8 cellular contexts compared by ENCODE assay signal in genomic region chr10:129963831-129964501, GRCh38. TPM values are rescaled to one million over a fixed set of nuclear protein-coding genes. Genes with fewer than 3 reads are reported as not detected.
A peak's percentile ranks its signal among the peaks of the same experiment; 100 is the strongest.
DNase-seq lines count a peak whose midpoint lies in the region; ATAC-seq, FAIRE-seq and TF ChIP-seq lines count a peak whose summit lies in the region.

TSS of gene EBF3 (minus strand) at chr10:129964274. CDS start at chr10:129963768, 506 bp downstream.

- POLR2A ChIA-PET in activated CD4-positive, alpha-beta T cell treated with anti-CD3 and anti-CD28 coated beads for 36 hours (lab: Charles Lee): no interaction called here

- no peak for TF ChIP-seq CTCF in bronchial epithelial cell (IDR thresholded peaks at IDR 0.05; ENCODE audit: insufficient read depth, low read length, severe bottlenecking)

- H3K27ac ChIP-seq in SK-N-MC: peak within 1 kb of the TSS; percentile 46; the same call in 1 of the 2 replicates

- peak within 1 kb of the TSS; percentile 83 for H3K9ac ChIP-seq in SK-N-MC (ENCODE audit: insufficient read length)

- H3K4me1 Mint-ChIP-seq in activated CD4-positive, alpha-beta T cell treated with anti-CD3 and anti-CD28 coated beads for 36 hours: peaks cover 18% of the 10 kb centered on the region

- H3K27ac Mint-ChIP-seq in activated CD4-positive, alpha-beta T cell treated with anti-CD3 and anti-CD28 coated beads for 36 hours: no peak within 1 kb of the TSS

- DNase-seq in activated CD4-positive, alpha-beta T cell treated with anti-CD3 and anti-CD28 coated beads for 36 hours: peak; percentile 69
- no peak for DNase-seq in activated CD4-positive, alpha-beta T cell treated with anti-CD3 and anti-CD28 coated beads, Interleukin-2, amount 50 U/mL, for 4 hours
- DNase-seq in SK-N-MC (ENCODE audit: low read depth, low spot score): no peak
- no peak for DNase-seq in bronchial epithelial cell (ENCODE audit: low read depth)
- DNase-seq in islet precursor cell: peak; percentile 88
- DNase-seq in stimulated activated CD4-positive, alpha-beta T cell treated with anti-CD3 and anti-CD28 coated beads, Interleukin-2, amount 100 ng/mL, for 4 hours (ENCODE audit: low read depth): peak; percentile 27

- H3K9me3 Mint-ChIP-seq in activated CD4-positive, alpha-beta T cell treated with anti-CD3 and anti-CD28 coated beads for 36 hours (ENCODE audit: low read depth): no peaks in the 10 kb centered on the region

- peaks cover 70% of the 10 kb centered on the region for H3K27me3 ChIP-seq in bronchial epithelial cell (ENCODE audit: control insufficient read depth, insufficient read depth, low read length)

- ATAC-seq in activated CD4-positive, alpha-beta T cell treated with anti-CD3 and anti-CD28 coated beads for 36 hours: peak; percentile 72
- ATAC-seq in HG02981 (IDR thresholded peaks at IDR 0.05; ENCODE audit: unreplicated experiment) (no peak), HG02678 (IDR thresholded peaks at IDR 0.05; ENCODE audit: unreplicated experiment) (no peak)

- FAIRE-seq in bronchial epithelial cell (lab: Jason Lieb, UNC): no peak

- H3K4me3 Mint-ChIP-seq in activated CD4-positive, alpha-beta T cell treated with anti-CD3 and anti-CD28 coated beads for 36 hours: peak within 1 kb of the TSS; percentile 49

- intact Hi-C loops in activated CD4-positive, alpha-beta T cell treated with anti-CD3 and anti-CD28 coated beads for 36 hours (cut with DNase I, micrococcal nuclease): loop anchor here (5.0 to 10.0 kb wide), 4 partner anchors 143 to 497 kb away; partner anchors contain the start of genes C10orf143 (in 1 of the 2) and MGMT (in 1 of the 2)

- H3K9me3 ChIP-seq in SK-N-MC (ENCODE audit: low read depth, low read length): no peaks in the 10 kb centered on the region

- CTCF ChIA-PET in activated CD4-positive, alpha-beta T cell treated with anti-CD3 and anti-CD28 coated beads for 36 hours (lab: Charles Lee): interaction anchor here (0.7 to 1.1 kb wide), 2 partner anchors 337 to 879 kb away, joined by 3 to 4 read pairs; no protein-coding TSS in a partner anchor

- peaks cover 57% of the 10 kb centered on the region for H3K27me3 Mint-ChIP-seq in activated CD4-positive, alpha-beta T cell treated with anti-CD3 and anti-CD28 coated beads for 36 hours

- no peaks in the 10 kb centered on the region for H3K36me3 Mint-ChIP-seq in activated CD4-positive, alpha-beta T cell treated with anti-CD3 and anti-CD28 coated beads for 36 hours (ENCODE audit: low read depth)

- H3K36me3 ChIP-seq in SK-N-MC (ENCODE audit: insufficient read depth, low read length): peaks cover 30% of the 10 kb centered on the region
- no peaks in the 10 kb centered on the region for H3K36me3 ChIP-seq in bronchial epithelial cell (ENCODE audit: control insufficient read depth, insufficient read depth, low read length)

- peak within 1 kb of the TSS; percentile 87 for H3K4me3 ChIP-seq in SK-N-MC
- H3K4me3 ChIP-seq in bronchial epithelial cell (ENCODE audit: low read depth, low read length): peak within 1 kb of the TSS; percentile 30

RNA-seq across cellular contexts. Expression of gene EBF3, which starts in this region (rescaled TPM):
- total RNA-seq in activated CD4-positive, alpha-beta T cell treated with anti-CD3 and anti-CD28 coated beads for 36 hours: not detected
- total RNA-seq in bronchial epithelial cell: 0.26 TPM in 1 of 2 replicates, not detected in the other

Comparison
In these comparisons a context has a peak if more than half of its experiments do, and no peak if none do; other contexts are left out.
1. Peak in DNase-seq and ATAC-seq in activated CD4-positive, alpha-beta T cell treated with anti-CD3 and anti-CD28 coated beads for 36 hours; RNA of the gene not detected or under 1 TPM.
2. DNase-seq: peak in islet precursor cell (single experiment) and stimulated activated CD4-positive, alpha-beta T cell treated with anti-CD3 and anti-CD28 coated beads, Interleukin-2, amount 100 ng/mL, for 4 hours (single experiment); none in activated CD4-positive, alpha-beta T cell treated with anti-CD3 and anti-CD28 coated beads, Interleukin-2, amount 50 U/mL, for 4 hours (0 of 2), SK-N-MC (single experiment) and bronchial epithelial cell (single experiment).